ENCODE assay signal across 8 cellular contexts in the genomic region with DNA sequence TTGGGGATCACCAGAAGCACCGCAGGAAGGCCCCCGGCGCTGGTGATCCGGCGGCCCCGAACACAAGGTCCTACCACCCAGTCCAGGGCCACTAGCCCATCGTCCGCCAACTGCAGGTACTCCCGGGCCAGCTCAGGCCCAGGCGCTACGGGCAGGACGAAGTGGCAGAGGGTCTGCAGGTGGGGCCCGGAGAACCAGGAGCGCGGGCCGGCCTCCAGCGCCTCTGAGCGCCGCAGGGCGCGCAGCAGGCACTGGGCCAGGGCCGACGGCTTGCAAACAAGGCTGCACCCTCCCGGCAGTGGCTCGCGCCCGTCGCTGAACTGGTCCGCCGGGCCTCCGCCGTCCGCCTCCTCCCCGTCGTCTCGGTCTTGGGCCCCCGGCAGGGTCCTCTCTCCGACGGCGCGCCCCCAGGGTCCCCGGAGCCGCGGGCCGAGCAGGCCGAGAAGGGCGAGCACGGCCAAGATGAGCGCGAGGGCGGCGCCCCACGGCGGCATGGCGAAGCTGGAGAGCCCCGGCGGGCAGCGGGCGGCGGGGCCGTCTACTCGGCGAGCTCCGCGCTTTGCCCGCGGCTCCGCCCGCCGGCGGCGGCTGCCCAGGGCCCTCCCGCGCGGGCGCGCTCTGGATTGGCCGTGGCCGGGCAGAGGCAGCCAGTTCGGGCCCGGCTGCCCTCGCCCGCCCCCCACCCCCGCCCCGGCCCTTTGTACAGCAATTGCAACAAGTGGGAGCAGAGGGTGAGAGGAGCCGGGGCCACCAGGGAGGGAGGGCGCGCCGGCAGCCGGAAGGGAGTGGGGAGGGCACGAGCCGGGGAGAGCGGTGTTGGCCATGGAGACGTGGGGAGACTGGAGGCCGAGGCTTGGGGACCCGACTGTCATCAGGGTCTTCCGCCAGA. TPM values are rescaled to one million over a fixed set of nuclear protein-coding genes. Genes with fewer than 3 reads are reported as not detected.
A peak's percentile ranks its signal among the peaks of the same experiment; 100 is the strongest.
DNase-seq lines count a peak whose midpoint lies in the region; ATAC-seq, FAIRE-seq and TF ChIP-seq lines count a peak whose summit lies in the region.

A gene with protein sequence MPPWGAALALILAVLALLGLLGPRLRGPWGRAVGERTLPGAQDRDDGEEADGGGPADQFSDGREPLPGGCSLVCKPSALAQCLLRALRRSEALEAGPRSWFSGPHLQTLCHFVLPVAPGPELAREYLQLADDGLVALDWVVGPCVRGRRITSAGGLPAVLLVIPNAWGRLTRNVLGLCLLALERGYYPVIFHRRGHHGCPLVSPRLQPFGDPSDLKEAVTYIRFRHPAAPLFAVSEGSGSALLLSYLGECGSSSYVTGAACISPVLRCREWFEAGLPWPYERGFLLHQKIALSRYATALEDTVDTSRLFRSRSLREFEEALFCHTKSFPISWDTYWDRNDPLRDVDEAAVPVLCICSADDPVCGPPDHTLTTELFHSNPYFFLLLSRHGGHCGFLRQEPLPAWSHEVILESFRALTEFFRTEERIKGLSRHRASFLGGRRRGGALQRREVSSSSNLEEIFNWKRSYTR (minus strand): TSS at position 565 of the 889 bp plus-strand sequence. CDS start 71 bp downstream, at position 494.

- intact Hi-C loops in Right ventricle myocardium inferior (cut with DNase I): loop anchor here (10.0 kb wide), 1 partner anchor 272 kb away; a partner anchor contains a TSS

- H3K4me2 ChIP-seq in osteoblast (ENCODE audit: insufficient read depth, low read length): peak within 1 kb of the TSS; percentile 90

- H3K9me3 Mint-ChIP-seq in activated naive CD4-positive, alpha-beta T cell treated with anti-CD3 and anti-CD28 coated beads, Interleukin-2, amount 50 U/mL, for 72 hours: no peaks in the 10 kb centered on the region

- H3K4me3 ChIP-seq in HUES64 (ENCODE audit: low read length) (peak within 1 kb of the TSS; percentile 75), SJCRH30 (peak within 1 kb of the TSS; percentile 94), osteoblast (ENCODE audit: insufficient read depth, low read length) (peak within 1 kb of the TSS; percentile 80)

- H3K36me3 Mint-ChIP-seq in activated naive CD4-positive, alpha-beta T cell treated with anti-CD3 and anti-CD28 coated beads, Interleukin-2, amount 50 U/mL, for 72 hours: peaks cover 11 to 20% of the 10 kb centered on the region in 2 donors

- no peak within 1 kb of the TSS for H3K27ac ChIP-seq in HUES64 (ENCODE audit: low read depth, low read length)
- peak within 1 kb of the TSS; percentile 69 for H3K27ac ChIP-seq in SJCRH30
- no peak within 1 kb of the TSS for H3K27ac ChIP-seq in osteoblast (ENCODE audit: low read depth, low read length)

- 1% methylated on average over 97 of the region's 97 CpGs for WGBS in HUES64

- FAIRE-seq in GM12892 (lab: Jason Lieb, UNC): peak; percentile 14

- no peaks in the 10 kb centered on the region for H3K9me3 ChIP-seq in HUES64 (ENCODE audit: insufficient read depth, low read depth, low read length)
- H3K9me3 ChIP-seq in SJCRH30 (replicated peaks): no peaks in the 10 kb centered on the region
- no peaks in the 10 kb centered on the region for H3K9me3 ChIP-seq in osteoblast (ENCODE audit: low read depth, low read length)

- DNase-seq in A172 (ENCODE audit: low spot score) (peak; percentile 29), GM12892 (ENCODE audit: insufficient read length) (peak; percentile 63), SJCRH30 (peak; percentile 63 to 65), Right ventricle myocardium inferior (ENCODE audit: missing footprints) (peak; percentile 89), osteoblast (ENCODE audit: insufficient read length, low spot score, missing footprints) (peak; percentile 99)
- DNase-seq in activated naive CD4-positive, alpha-beta T cell treated with anti-CD3 and anti-CD28 coated beads, Interleukin-2, amount 50 U/mL, for 72 hours (ENCODE audit: low spot score in 2 of 2): peak; percentile 73

- H3K27ac Mint-ChIP-seq in activated naive CD4-positive, alpha-beta T cell treated with anti-CD3 and anti-CD28 coated beads, Interleukin-2, amount 50 U/mL, for 72 hours: peak within 1 kb of the TSS; percentile 84 to 88

- peaks cover 67% of the 10 kb centered on the region for H3K27me3 ChIP-seq in HUES64 (ENCODE audit: insufficient read depth, low read length)
- H3K27me3 ChIP-seq in SJCRH30: no peaks in the 10 kb centered on the region
- H3K27me3 ChIP-seq in osteoblast (ENCODE audit: insufficient read depth, low read length): no peaks in the 10 kb centered on the region

- no peak for TF ChIP-seq POLR2A in GM12892 (IDR thresholded peaks at IDR 0.05; ENCODE audit: low read depth, low read length)

- no peak within 1 kb of the TSS; the same call in 1 of the 2 replicates for H3K9ac ChIP-seq in HUES64 (ENCODE audit: low read depth, low read length)

- no peaks in the 10 kb centered on the region for H4K20me1 ChIP-seq in osteoblast (ENCODE audit: insufficient read depth, low read length)

- H3K36me3 ChIP-seq in HUES64 (ENCODE audit: insufficient read depth, low read length): no peaks in the 10 kb centered on the region
- H3K36me3 ChIP-seq in SJCRH30: no peaks in the 10 kb centered on the region
- peaks cover 12% of the 10 kb centered on the region for H3K36me3 ChIP-seq in osteoblast (ENCODE audit: insufficient read depth, low read length)

- H3K4me1 ChIP-seq in HUES64 (ENCODE audit: insufficient read depth, low read length) (peaks cover 4% of the 10 kb centered on the region; the same call in 1 of the 2 replicates), SJCRH30 (peaks cover 11% of the 10 kb centered on the region), osteoblast (ENCODE audit: insufficient read depth, low read length) (peaks cover 17% of the 10 kb centered on the region)

- TF ChIP-seq CTCF in osteoblast (IDR thresholded peaks at IDR 0.05; ENCODE audit: extremely low read depth, low read depth, low read length): no peak

- peak; percentile 48 to 55 for ATAC-seq in activated naive CD4-positive, alpha-beta T cell treated with anti-CD3 and anti-CD28 coated beads, Interleukin-2, amount 50 U/mL, for 72 hours
- ATAC-seq in Right ventricle myocardium inferior: peak; percentile 58
- no peak for ATAC-seq in GM18868 (IDR thresholded peaks at IDR 0.05; ENCODE audit: unreplicated experiment)

- H2AFZ ChIP-seq in osteoblast (ENCODE audit: low read length): peak within 1 kb of the TSS; percentile 78

- peaks cover 2% of the 10 kb centered on the region for H3K79me2 ChIP-seq in osteoblast (ENCODE audit: insufficient read depth, low read length)

RNA-seq across cellular contexts. Expression of the gene that starts here (rescaled TPM):
- total RNA-seq in A172 (2014; rRNA removed; shearing (Covaris generic)): 11.6 and 11.7 TPM in 2 replicates
- polyA plus RNA-seq in GM12892 (2012; ENCODE audit: missing spikeins): 2.4 TPM
- polyA plus RNA-seq in HUES64 (2013, experiment 1 of 2): 0.40 TPM
- 0.63 TPM for polyA plus RNA-seq in HUES64 (2013, experiment 2 of 2)
- 16.2 and 18.5 TPM in 2 replicates for total RNA-seq in SJCRH30 (2014; rRNA removed; shearing (Covaris generic))
- 10 to 100 TPM in 1 of 2 donors, 1 to 10 TPM in 1; 5.1 to 10.6 TPM for total RNA-seq in activated naive CD4-positive, alpha-beta T cell treated with anti-CD3 and anti-CD28 coated beads, Interleukin-2, amount 50 U/mL, for 72 hours
- total RNA-seq in Right ventricle myocardium inferior (7.1 TPM), osteoblast (8.8 and 9.4 TPM in 2 replicates)

Comparison
In these comparisons a context has a peak if more than half of its experiments do, and no peak if none do; other contexts are left out.
1. DNase-seq: peak in every context shown above with its lines; median percentile 99 in osteoblast; 89 in Right ventricle myocardium inferior; 73 in activated naive CD4-positive, alpha-beta T cell treated with anti-CD3 and anti-CD28 coated beads, Interleukin-2, amount 50 U/mL, for 72 hours; 64 in SJCRH30; 63 in GM12892; 29 in A172.